9 cellular contexts compared by ENCODE assay signal in the genomic region with DNA sequence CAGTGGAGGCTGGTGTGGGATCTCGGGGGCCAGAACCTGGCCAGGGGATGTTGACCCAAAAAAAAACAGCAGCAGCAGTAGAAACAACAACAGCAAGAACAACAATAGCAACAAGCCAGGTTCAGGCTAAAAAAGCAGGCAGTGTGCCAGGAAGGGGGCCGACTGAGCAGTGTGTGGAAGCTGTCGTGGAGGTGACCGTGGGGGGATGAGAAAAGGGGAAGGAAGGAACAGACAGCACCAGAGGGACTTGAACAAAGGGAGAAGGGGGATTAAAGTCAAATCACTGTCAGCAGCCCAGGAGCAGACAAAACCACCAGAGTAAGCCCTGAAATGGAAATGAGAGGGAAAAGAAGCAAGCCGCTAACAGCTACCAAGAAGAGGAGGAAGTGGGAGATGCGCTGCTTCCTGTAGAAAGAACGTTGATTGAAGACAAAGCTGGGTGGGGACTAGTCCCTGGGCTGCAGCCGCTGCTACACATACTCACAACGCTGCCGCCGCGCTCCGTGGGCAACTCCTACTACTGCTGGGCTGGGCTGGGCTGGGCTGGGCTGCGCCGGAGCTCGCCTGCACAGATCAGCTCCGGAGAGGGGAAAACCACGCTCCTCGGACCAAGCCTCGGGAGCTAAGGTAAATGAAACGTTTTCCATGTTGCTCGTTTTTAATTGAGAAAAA. TPM values are rescaled to one million over a fixed set of nuclear protein-coding genes. Genes with fewer than 3 reads are reported as not detected.
DNase-seq lines count a peak whose midpoint lies in the region; ATAC-seq and TF ChIP-seq lines count a peak whose summit lies in the region.
"Had no signal": no experiment of that assay in that cellular context is flagged by ENCODE, and none has a peak within 500 bp of the region (broad histone marks: within the 10 kb centered on the region; RNA-seq: fewer than 3 reads in every experiment).

Gene GNG2 (plus strand): TSS at position 449 of the 672 bp plus-strand sequence. CDS start 90,067 bp downstream, outside the sequence.

- DNase-seq in A172 (ENCODE audit: low spot score) (peak; percentile 67), NCI-H460 (ENCODE audit: extremely low read depth, low read depth) (peak; percentile 24), choroid plexus epithelial cell (ENCODE audit: low read depth) (peak; percentile 85)
- DNase-seq in activated CD4-positive, alpha-beta T cell treated with anti-CD3 and anti-CD28 coated beads for 24 hours (ENCODE audit: low read depth in 2 of 2): peak; percentile 52 to 70
- DNase-seq in stimulated activated CD4-positive, alpha-beta T cell treated with anti-CD3 and anti-CD28 coated beads, Interleukin-1b, Interleukin-23, amount 100 ng/mL, for 24 hours (ENCODE audit: low read depth in 4 of 4, low spot score in 1 of 4): peak; percentile 33 to 69 (median 48)

- no peak for TF ChIP-seq CTCF in choroid plexus epithelial cell (conservative IDR thresholded peaks at IDR 0.05; ENCODE audit: low read depth, low read length)

- H3K27me3 ChIP-seq in layer of hippocampus (ENCODE audit: control insufficient read depth, insufficient read depth, low read length): no peaks in the 10 kb centered on the region

- H3K27ac ChIP-seq in layer of hippocampus (ENCODE audit: low read depth, low read length): peak within 1 kb of the TSS; percentile 21
- H3K27ac ChIP-seq: 22Rv1 had no signal

- ATAC-seq in GM18873 (IDR thresholded peaks at IDR 0.05; ENCODE audit: low FRiP score, unreplicated experiment) (peak; percentile 80), HG03103 (IDR thresholded peaks at IDR 0.05; ENCODE audit: low read depth, unreplicated experiment) (peak; percentile 81)

- H3K4me3 ChIP-seq in choroid plexus epithelial cell (ENCODE audit: low read depth, low read length): peak within 1 kb of the TSS; percentile 65

RNA-seq across cellular contexts. Expression of gene GNG2, which starts in this region (rescaled TPM):
- 3.8 and 8.5 TPM in 2 replicates for total RNA-seq in A172 (2014; rRNA removed; shearing (Covaris generic))
- not detected in 2 replicates for total RNA-seq in NCI-H460 (2014; rRNA removed; shearing (Covaris generic))
- not detected in 2 replicates for polyA plus RNA-seq in NCI-H460 (2014; cell fraction: nucleus; rRNA removed)

Comparison
In these comparisons a context has a peak if more than half of its experiments do, and no peak if none do; other contexts are left out.
1. Peak in every context shown above with its lines: DNase-seq, ATAC-seq, H3K4me3 ChIP-seq and H3K27ac ChIP-seq.
2. Peak in DNase-seq in NCI-H460; RNA of the gene not detected or under 1 TPM.
3. DNase-seq: peak in every context shown above with its lines; median percentile 85 in choroid plexus epithelial cell; 67 in A172; 61 in activated CD4-positive, alpha-beta T cell treated with anti-CD3 and anti-CD28 coated beads for 24 hours; 48 in stimulated activated CD4-positive, alpha-beta T cell treated with anti-CD3 and anti-CD28 coated beads, Interleukin-1b, Interleukin-23, amount 100 ng/mL, for 24 hours; 24 in NCI-H460.